In the genomic region with DNA sequence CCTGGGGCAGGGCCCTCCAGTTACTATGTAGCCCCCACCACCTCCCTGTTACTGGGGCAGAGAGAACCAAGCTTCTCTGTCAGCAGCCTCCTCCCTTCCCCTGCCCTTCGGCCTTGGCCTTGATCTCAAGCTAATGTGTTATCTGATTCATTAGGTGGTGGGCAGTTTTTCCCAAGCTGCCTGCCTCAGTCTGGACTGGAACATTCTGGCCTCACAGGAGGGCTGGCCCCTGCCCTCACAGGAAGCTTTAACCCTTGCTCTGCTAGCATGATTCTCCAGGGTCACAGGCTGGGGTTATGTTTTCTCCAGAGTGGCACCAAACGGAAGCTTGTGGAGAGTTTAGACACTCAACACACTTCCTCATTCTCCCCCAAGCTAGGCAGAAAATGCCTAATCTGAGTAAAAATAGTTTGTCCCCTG, we compare ENCODE assay signal across 12 cellular contexts. TPM values are rescaled to one million over a fixed set of nuclear protein-coding genes. Genes with fewer than 3 reads are reported as not detected.
DNase-seq lines count a peak whose midpoint lies in the region; ATAC-seq and TF ChIP-seq lines count a peak whose summit lies in the region.
"Had no signal": no experiment of that assay in that cellular context is flagged by ENCODE, and none has a peak within 500 bp of the region (broad histone marks: within the 10 kb centered on the region; RNA-seq: fewer than 3 reads in every experiment).

No MANE protein-coding gene starts in this region.

- DNase-seq in GM13977 (ENCODE audit: low spot score) (peak; percentile 20), NOMO-1 treated with DMSO at 0.1 percent for 48 hours (lab: John Stamatoyannopoulos, UW; ENCODE audit: unreplicated experiment) (peak; percentile 88), dermis blood vessel endothelial cell (peak; percentile 11), sciatic nerve (ENCODE audit: low spot score) (no peak), AG08395 (ENCODE audit: low spot score) (no peak), NCI-H2227 treated with DMSO at 0.1 percent for 48 hours (lab: John Stamatoyannopoulos, UW) (no peak), cerebellar nuclear complex (lab: John Stamatoyannopoulos, UW) (no peak)
- DNase-seq: activated CD4-positive, CD25-positive, alpha-beta regulatory T cell; midbrain; NCI-H1436; NK-92 treated with Interleukin-12 subunit alpha and Interleukin-12 subunit beta, amount 100 ng/mL, for 24 hours had no signal

- intact Hi-C loops in sciatic nerve (cut with DNase I): no loop called here

- in situ Hi-C loops in GM13977 (cut with MboI; ENCODE audit: low pct_unique_long_range_greater_than_20kb, low sequenced_read_pairs, unreplicated experiment): no loop called here

- ATAC-seq in sciatic nerve: peak; percentile 68
- ATAC-seq in GM21367 (IDR thresholded peaks at IDR 0.05; ENCODE audit: unreplicated experiment): no peak

- TF ChIP-seq CTCF in GM13977 (IDR thresholded peaks at IDR 0.05; ENCODE audit: extremely low read depth, insufficient read depth, missing control alignments): no peak

RNA-seq across cellular contexts. Expression of a gene that starts 37.2 kb away (rescaled TPM):
- 0.23 TPM in 1 of 2 replicates, not detected in the other for total RNA-seq in dermis blood vessel endothelial cell
- total RNA-seq in sciatic nerve: 6.5 TPM

RNA-seq across cellular contexts. Expression of a gene that starts 50.2 kb away (rescaled TPM):
- total RNA-seq in dermis blood vessel endothelial cell: not detected in 2 replicates
- total RNA-seq in sciatic nerve: not detected

Comparison
In these comparisons a context has a peak if more than half of its experiments do, and no peak if none do; other contexts are left out.
1. DNase-seq: peak in GM13977 (single experiment), NOMO-1 treated with DMSO at 0.1 percent for 48 hours (single experiment) and dermis blood vessel endothelial cell (single experiment); none in sciatic nerve (single experiment), AG08395 (single experiment), NCI-H2227 treated with DMSO at 0.1 percent for 48 hours (single experiment) and cerebellar nuclear complex (0 of 2).